In genomic region chr6:107386904-107387303, GRCh38 we compare ENCODE assay signal across 19 cellular contexts.
"Had no signal": no experiment of that assay in that cellular context is flagged by ENCODE, and none has a peak within 500 bp of the region (broad histone marks: within the 10 kb centered on the region; RNA-seq: fewer than 3 reads in every experiment).

No MANE protein-coding gene starts in this region.

- DNase-seq: IMR-90, Karpas-422, KG1, MG63, NCI-H1092, NCI-H1105 treated with DMSO at 0.1 percent for 48 hours, NCI-H1417 treated with DMSO at 0.1 percent for 48 hours, NCI-H187, NCI-H2029, NCI-H2081 treated with DMSO at 0.1 percent for 48 hours, NCI-H2171, NCI-H226, NCI-H446, NCI-H510A, NCI-H524 treated with DMSO at 0.1 percent for 48 hours, NCI-H774, Right ventricle myocardium superior, RPMI8226 had no signal

- ATAC-seq: HepG2 had no signal
